In the genomic region with DNA sequence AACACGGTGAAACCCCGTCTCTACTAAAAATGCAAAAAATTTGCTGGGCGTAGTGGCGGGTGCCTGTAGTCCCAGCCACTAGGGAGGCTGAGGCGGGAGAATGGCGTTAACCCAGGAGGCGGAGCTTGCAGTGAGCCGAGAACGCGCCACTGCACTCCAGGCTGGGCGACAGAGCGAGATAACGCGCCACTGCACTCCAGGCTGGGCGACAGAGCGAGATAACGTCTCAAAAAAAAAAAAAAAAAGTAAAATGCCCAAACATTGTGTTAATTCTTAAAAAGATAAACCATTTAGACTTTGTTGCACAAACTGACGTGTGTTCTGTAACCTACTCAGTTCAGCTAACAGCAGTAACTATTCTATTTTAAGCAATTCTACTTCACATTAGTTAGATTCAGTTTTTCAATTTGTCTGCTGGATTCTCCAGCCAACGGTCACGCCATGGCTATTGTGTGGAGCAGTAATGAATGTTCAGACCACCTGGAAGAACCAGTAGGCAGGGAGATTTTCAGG, we compare ENCODE assay signal across 16 cellular contexts.
A peak's percentile ranks its signal among the peaks of the same experiment; 100 is the strongest.
DNase-seq lines count a peak whose midpoint lies in the region; ATAC-seq and TF ChIP-seq lines count a peak whose summit lies in the region.
"Had no signal": no experiment of that assay in that cellular context is flagged by ENCODE, and none has a peak within 500 bp of the region (broad histone marks: within the 10 kb centered on the region; RNA-seq: fewer than 3 reads in every experiment).

No MANE protein-coding gene starts in this region.

- TF ChIP-seq POLR2A in HCT116 (IDR thresholded peaks at IDR 0.05; ENCODE audit: borderline replicate concordance, extremely low read depth, insufficient read depth, insufficient read length) = no peak

- H3K27ac ChIP-seq in HCT116 (ENCODE audit: low read depth, low read length) (no peak overlapping the region), SJCRH30 (peak overlapping the region; percentile 13; the same call in 1 of the 2 replicates), neural progenitor cell (no peak overlapping the region)
- H3K27ac ChIP-seq: C4-2B had no signal

- no peaks in the 10 kb centered on the region for H3F3A ChIP-seq in neural progenitor cell (ENCODE audit: low read depth)

- no peaks in the 10 kb centered on the region for H3K36me3 Mint-ChIP-seq in neural progenitor cell
- H3K36me3 Mint-ChIP-seq: CD4-positive, CD25-positive, alpha-beta regulatory T cell; CD8-positive, alpha-beta T cell had no signal

- H3K36me3 ChIP-seq in HCT116 (ENCODE audit: control insufficient read depth in 1 of 2, insufficient read depth in 2 of 2, low read length in 2 of 2) (no peaks in the 10 kb centered on the region), SJCRH30 (no peaks in the 10 kb centered on the region), neural progenitor cell (no peaks in the 10 kb centered on the region)
- H3K36me3 ChIP-seq: HAP-1 had no signal

- H3K9me3 ChIP-seq in HCT116 (ENCODE audit: control insufficient read depth in 1 of 2, insufficient read depth in 1 of 2, low read depth in 1 of 2, low read length in 2 of 2) (no peaks in the 10 kb centered on the region), SJCRH30 (replicated peaks) (no peaks in the 10 kb centered on the region), neural progenitor cell (ENCODE audit: low read depth) (no peaks in the 10 kb centered on the region)
- H3K9me3 ChIP-seq: HAP-1 had no signal

- H3K4me2 ChIP-seq in HCT116 (ENCODE audit: low read length) (peak overlapping the region; percentile 56), neural progenitor cell (no peak overlapping the region)

- H3K79me2 ChIP-seq in HCT116 (ENCODE audit: insufficient read depth, low read length) (no peaks in the 10 kb centered on the region), neural progenitor cell (ENCODE audit: low read depth) (no peaks in the 10 kb centered on the region)

- no peak for TF ChIP-seq CTCF in HCT116 (IDR thresholded peaks at IDR 0.05 in 2 of 3, conservative IDR thresholded peaks at IDR 0.05 in 1 of 3; ENCODE audit: borderline replicate concordance in 1 of 3, insufficient read depth in 1 of 3, low read depth in 2 of 3, low read length in 2 of 3)
- TF ChIP-seq CTCF in neural progenitor cell (IDR thresholded peaks at IDR 0.05) = no peak

- H3K9me3 Mint-ChIP-seq in neural progenitor cell = no peaks in the 10 kb centered on the region
- H3K9me3 Mint-ChIP-seq: CD8-positive, alpha-beta T cell had no signal

- no peak overlapping the region for H3K4me3 Mint-ChIP-seq in neural progenitor cell
- H3K4me3 Mint-ChIP-seq: CD4-positive, CD25-positive, alpha-beta regulatory T cell; CD8-positive, alpha-beta T cell had no signal

- H3K27me3 ChIP-seq in HCT116 (ENCODE audit: insufficient read depth, low read length) = no peaks in the 10 kb centered on the region
- no peaks in the 10 kb centered on the region for H3K27me3 ChIP-seq in SJCRH30
- no peaks in the 10 kb centered on the region for H3K27me3 ChIP-seq in neural progenitor cell

- H3K4me1 Mint-ChIP-seq in neural progenitor cell = no peaks in the 10 kb centered on the region
- H3K4me1 Mint-ChIP-seq: CD4-positive, CD25-positive, alpha-beta regulatory T cell had no signal

- H2AFZ ChIP-seq in HCT116 (ENCODE audit: low read depth, low read length, poor library complexity, severe bottlenecking) (peak overlapping the region; percentile 95), neural progenitor cell (replicated peaks) (no peak overlapping the region)

- no peaks in the 10 kb centered on the region for H3K27me3 Mint-ChIP-seq in neural progenitor cell (ENCODE audit: insufficient read depth, low read depth)

- DNase-seq in ELF-1 (ENCODE audit: low read depth, low spot score) (peak; percentile 41), HCT116 (ENCODE audit: low read depth, low spot score) (no peak), SJCRH30 (peak in 1 of 2 experiments; percentile 38), neural progenitor cell (ENCODE audit: low spot score) (peak; percentile 7), HuH-7 (ENCODE audit: low spot score) (no peak), mesenteric fat pad (ENCODE audit: low spot score) (no peak)
- DNase-seq: CD4-positive, CD25-positive, alpha-beta regulatory T cell; CD8-positive, alpha-beta T cell; DMS 273 treated with DMSO at 0.1 percent for 48 hours; DMS79; EL; GF-D8; GOT3 had no signal

- ATAC-seq in HCT116 (peak; percentile 93), HG03280 (IDR thresholded peaks at IDR 0.05; ENCODE audit: unreplicated experiment) (no peak)
- ATAC-seq: CD8-positive, alpha-beta T cell had no signal

- H3K4me1 ChIP-seq in HCT116 (ENCODE audit: control insufficient read depth in 1 of 2, insufficient read depth in 2 of 2, low read length in 2 of 2) (peaks cover 0 to 4% of the 10 kb centered on the region in 2 experiments; a peak in 1 of 4 replicates), SJCRH30 (no peaks in the 10 kb centered on the region), neural progenitor cell (no peaks in the 10 kb centered on the region)
- H3K4me1 ChIP-seq: HAP-1 had no signal

- no TSS peak for BruUV-seq in HCT116 (replicated peaks; lab: Mats Ljungman, UMichigan)

- H3K9me2 ChIP-seq in HCT116 (ENCODE audit: insufficient read depth) = no peaks in the 10 kb centered on the region

- no peaks in the 10 kb centered on the region for H4K20me1 ChIP-seq in HCT116 (ENCODE audit: insufficient read depth)
- no peaks in the 10 kb centered on the region for H4K20me1 ChIP-seq in neural progenitor cell (ENCODE audit: low read depth)

- intact Hi-C loops in HCT116 (cut with micrococcal nuclease) = no loop called here

- RAD21 ChIA-PET in HCT116 (lab: Charles Lee; ENCODE audit: low non-redundant PET in 1 of 2, low total read pairs in 2 of 2, uncharacterized antibody in 2 of 2, unreplicated experiment in 2 of 2) = no interaction called here

- H3K4me3 ChIP-seq in HCT116 (replicated peaks in 1 of 2; ENCODE audit: low read depth in 1 of 2, low read length in 2 of 2) (peak overlapping the region in 1 of 2 experiments; percentile 7; a peak in 1 of 4 replicates), SJCRH30 (no peak overlapping the region), neural progenitor cell (no peak overlapping the region)
- H3K4me3 ChIP-seq: HAP-1 had no signal

- POLR2A ChIA-PET in HCT116 (lab: Charles Lee) = interaction anchor here (0.7 to 1.0 kb wide), 3 partner anchors 115 to 837 kb away, joined by 3 to 5 read pairs (median 5); no protein-coding TSS in a partner anchor

- CTCF ChIA-PET in HCT116 (lab: Charles Lee) = no interaction called here

- H3K9ac ChIP-seq in HCT116 (ENCODE audit: low read length) (no peak overlapping the region), neural progenitor cell (no peak overlapping the region)

- TF ChIP-seq RAD21 in HCT116 (IDR thresholded peaks at IDR 0.05; ENCODE audit: low read depth) = no peak

- H3K27ac Mint-ChIP-seq in neural progenitor cell = no peak overlapping the region
- H3K27ac Mint-ChIP-seq: CD4-positive, CD25-positive, alpha-beta regulatory T cell; CD8-positive, alpha-beta T cell had no signal

TF ChIP-seq in HCT116, 20 proteins besides CTCF, POLR2A, EP300 and RAD21:
- TF ChIP-seq, protein P1, sequence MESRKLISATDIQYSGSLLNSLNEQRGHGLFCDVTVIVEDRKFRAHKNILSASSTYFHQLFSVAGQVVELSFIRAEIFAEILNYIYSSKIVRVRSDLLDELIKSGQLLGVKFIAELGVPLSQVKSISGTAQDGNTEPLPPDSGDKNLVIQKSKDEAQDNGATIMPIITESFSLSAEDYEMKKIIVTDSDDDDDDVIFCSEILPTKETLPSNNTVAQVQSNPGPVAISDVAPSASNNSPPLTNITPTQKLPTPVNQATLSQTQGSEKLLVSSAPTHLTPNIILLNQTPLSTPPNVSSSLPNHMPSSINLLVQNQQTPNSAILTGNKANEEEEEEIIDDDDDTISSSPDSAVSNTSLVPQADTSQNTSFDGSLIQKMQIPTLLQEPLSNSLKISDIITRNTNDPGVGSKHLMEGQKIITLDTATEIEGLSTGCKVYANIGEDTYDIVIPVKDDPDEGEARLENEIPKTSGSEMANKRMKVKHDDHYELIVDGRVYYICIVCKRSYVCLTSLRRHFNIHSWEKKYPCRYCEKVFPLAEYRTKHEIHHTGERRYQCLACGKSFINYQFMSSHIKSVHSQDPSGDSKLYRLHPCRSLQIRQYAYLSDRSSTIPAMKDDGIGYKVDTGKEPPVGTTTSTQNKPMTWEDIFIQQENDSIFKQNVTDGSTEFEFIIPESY (IDR thresholded peaks at IDR 0.05; ENCODE audit: extremely low read depth, insufficient replicate concordance, low read length) = no peak
- TF ChIP-seq, protein P2, sequence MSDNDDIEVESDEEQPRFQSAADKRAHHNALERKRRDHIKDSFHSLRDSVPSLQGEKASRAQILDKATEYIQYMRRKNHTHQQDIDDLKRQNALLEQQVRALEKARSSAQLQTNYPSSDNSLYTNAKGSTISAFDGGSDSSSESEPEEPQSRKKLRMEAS (IDR thresholded peaks at IDR 0.05) = no peak
- TF ChIP-seq, protein P3, sequence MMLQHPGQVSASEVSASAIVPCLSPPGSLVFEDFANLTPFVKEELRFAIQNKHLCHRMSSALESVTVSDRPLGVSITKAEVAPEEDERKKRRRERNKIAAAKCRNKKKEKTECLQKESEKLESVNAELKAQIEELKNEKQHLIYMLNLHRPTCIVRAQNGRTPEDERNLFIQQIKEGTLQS (IDR thresholded peaks at IDR 0.05) = no peak
- TF ChIP-seq EZH2phosphoT487 (IDR thresholded peaks at IDR 0.05; ENCODE audit: borderline replicate concordance) = no peak
- no peak for TF ChIP-seq SRF (IDR thresholded peaks at IDR 0.05; ENCODE audit: low read depth)
- TF ChIP-seq SP1 (IDR thresholded peaks at IDR 0.05; ENCODE audit: low read depth) = no peak
- no peak for TF ChIP-seq CBX3 (IDR thresholded peaks at IDR 0.05; ENCODE audit: low read depth)
- TF ChIP-seq EGR1 (IDR thresholded peaks at IDR 0.05; ENCODE audit: low read depth) = no peak
- no peak for TF ChIP-seq EZH2 (IDR thresholded peaks at IDR 0.05)
- no peak for TF ChIP-seq ELF1 (IDR thresholded peaks at IDR 0.05; ENCODE audit: borderline replicate concordance, low read depth)

Comparison
In these comparisons a context has a peak if more than half of its experiments do, and no peak if none do; other contexts are left out.
1. DNase-seq: peak in ELF-1 (single experiment) and neural progenitor cell (single experiment); none in HCT116 (single experiment), HuH-7 (single experiment) and mesenteric fat pad (single experiment).